In genomic region chr3:36832406-36832805, GRCh38 we compare ENCODE assay signal across 28 cellular contexts.
"Had no signal": no experiment of that assay in that cellular context is flagged by ENCODE, and none has a peak within 500 bp of the region (broad histone marks: within the 10 kb centered on the region; RNA-seq: fewer than 3 reads in every experiment).

No MANE protein-coding gene starts in this region.

- H3K9me3 ChIP-seq: adrenal gland, ascending aorta, breast epithelium, gastroesophageal sphincter, heart right ventricle had no signal

- H3K27ac ChIP-seq: adrenal gland, ascending aorta, breast epithelium, cardiac muscle cell, coronary artery, gastroesophageal sphincter, heart right ventricle had no signal

- ATAC-seq: activated CD4-positive, alpha-beta T cell treated with anti-CD3 and anti-CD28 coated beads for 36 hours; activated CD8-positive, alpha-beta memory T cell treated with anti-CD3 and anti-CD28 coated beads, Interleukin-2, amount 10 ng/mL, durations not matched to agents 7 days and 5 days; activated CD8-positive, alpha-beta T cell treated with anti-CD3 and anti-CD28 coated beads, Interleukin-2, amount 10 ng/mL, durations not matched to agents 7 days and 5 days; activated naive CD8-positive, alpha-beta T cell treated with anti-CD3 and anti-CD28 coated beads, Interleukin-2, amount 50 U/mL, for 24 hours; esophagus mucosa; gastroesophageal sphincter; heart right ventricle had no signal

- H3K4me1 ChIP-seq: adrenal gland, ascending aorta, breast epithelium, gastroesophageal sphincter, heart right ventricle had no signal

- DNase-seq: activated CD4-positive, alpha-beta memory T cell treated with anti-CD3 and anti-CD28 coated beads for 36 hours; activated CD4-positive, alpha-beta T cell treated with anti-CD3 and anti-CD28 coated beads for 36 hours; activated CD4-positive, alpha-beta T cell treated with anti-CD3 and anti-CD28 coated beads, Interleukin-2, amount 10 ng/mL, durations not matched to agents 24 days and 14 days; activated CD4-positive, CD25-positive, alpha-beta regulatory T cell; activated CD4-positive, CD25-positive, alpha-beta regulatory T cell treated with anti-CD3 and anti-CD28 coated beads, Interleukin-2, amount 50 U/mL, for 72 hours; activated CD8-positive, alpha-beta memory T cell treated with anti-CD3 and anti-CD28 coated beads, Interleukin-2, amount 10 ng/mL, durations not matched to agents 7 days and 5 days; activated CD8-positive, alpha-beta memory T cell treated with anti-CD3 and anti-CD28 coated beads, Interleukin-2, amount 50 U/mL, for 4 hours; activated CD8-positive, alpha-beta T cell treated with anti-CD3 and anti-CD28 coated beads, Interleukin-2, amount 10 ng/mL, durations not matched to agents 7 days and 5 days; activated effector memory CD4-positive, alpha-beta T cell treated with anti-CD3 and anti-CD28 coated beads, Interleukin-2, amount 50 U/mL, for 16 hours; activated naive CD4-positive, alpha-beta T cell treated with anti-CD3 and anti-CD28 coated beads for 36 hours; activated naive CD8-positive, alpha-beta T cell treated with anti-CD3 and anti-CD28 coated beads for 36 hours; activated naive CD8-positive, alpha-beta T cell treated with anti-CD3 and anti-CD28 coated beads, Interleukin-2, amount 50 U/mL, for 24 hours; activated T-cell treated with anti-CD3 and anti-CD28 coated beads, Interleukin-2, amount 50 U/mL, for 1 hour; activated T-cell treated with anti-CD3 and anti-CD28 coated beads, Interleukin-2, amount 50 U/mL, for 48 hours; adrenal gland; central memory CD4-positive, alpha-beta T cell; effector memory CD4-positive, alpha-beta T cell; endodermal cell; foreskin melanocyte; heart right ventricle; T-helper 2 cell had no signal

- H3K36me3 ChIP-seq: breast epithelium had no signal

- H3K4me3 ChIP-seq: adrenal gland, ascending aorta, breast epithelium, cardiac muscle cell, coronary artery, dorsolateral prefrontal cortex, gastroesophageal sphincter, heart right ventricle had no signal
